In genomic region chr13:48001127-48001881, GRCh38 we compare ENCODE assay signal across 8 cellular contexts. TPM values are rescaled to one million over a fixed set of nuclear protein-coding genes. Genes with fewer than 3 reads are reported as not detected.
DNase-seq lines count a peak whose midpoint lies in the region; ATAC-seq and TF ChIP-seq lines count a peak whose summit lies in the region.

TSS of gene SUCLA2 (minus strand) at chr13:48001273. CDS start at chr13:48001269, 4 bp downstream.

- H3K27ac Mint-ChIP-seq in activated CD4-positive, alpha-beta T cell treated with anti-CD3 and anti-CD28 coated beads, Interleukin-2, amount 10 ng/mL, durations not matched to agents 24 days and 14 days, result peak within 1 kb of the TSS; percentile 91

- H3K27ac ChIP-seq in BLaER1 (peak within 1 kb of the TSS; percentile 86), coronary artery (peak within 1 kb of the TSS; percentile 73 to 83)

- H3K27me3 Mint-ChIP-seq in activated CD4-positive, alpha-beta T cell treated with anti-CD3 and anti-CD28 coated beads, Interleukin-2, amount 10 ng/mL, durations not matched to agents 24 days and 14 days, result no peaks in the 10 kb centered on the region

- no peaks in the 10 kb centered on the region for H3K9me3 Mint-ChIP-seq in activated CD4-positive, alpha-beta T cell treated with anti-CD3 and anti-CD28 coated beads, Interleukin-2, amount 10 ng/mL, durations not matched to agents 24 days and 14 days

- no peaks in the 10 kb centered on the region for H3K9me3 ChIP-seq in BLaER1

- H3K36me3 Mint-ChIP-seq in activated CD4-positive, alpha-beta T cell treated with anti-CD3 and anti-CD28 coated beads, Interleukin-2, amount 10 ng/mL, durations not matched to agents 24 days and 14 days (ENCODE audit: low read depth), result peaks cover 12% of the 10 kb centered on the region

- peaks cover 21% of the 10 kb centered on the region for H3K4me1 ChIP-seq in BLaER1

- DNase-seq in GM19240 (ENCODE audit: insufficient read length, low spot score) (peak; percentile 95), NCI-H526 treated with DMSO at 0.1 percent for 48 hours (lab: John Stamatoyannopoulos, UW) (peak; percentile 90), coronary artery (ENCODE audit: low spot score) (peak; percentile 84), left kidney (ENCODE audit: low read depth, low spot score) (peak; percentile 98)
- peak; percentile 98 for DNase-seq in activated CD4-positive, alpha-beta T cell treated with anti-CD3 and anti-CD28 coated beads, Interleukin-2, amount 10 ng/mL, durations not matched to agents 24 days and 14 days
- peak; percentile 91 for DNase-seq in stimulated activated CD4-positive, alpha-beta T cell treated with anti-CD3 and anti-CD28 coated beads, Interleukin-1b, Interleukin-23, amount 100 ng/mL, for 48 hours

- H3K9ac ChIP-seq in BLaER1, result peak within 1 kb of the TSS; percentile 92

- H3K4me3 ChIP-seq in BLaER1 (peak within 1 kb of the TSS; percentile 94), coronary artery (peak within 1 kb of the TSS; percentile 91)

- H3K4me3 Mint-ChIP-seq in activated CD4-positive, alpha-beta T cell treated with anti-CD3 and anti-CD28 coated beads, Interleukin-2, amount 10 ng/mL, durations not matched to agents 24 days and 14 days, result peak within 1 kb of the TSS; percentile 94

- peaks cover 14% of the 10 kb centered on the region for H3K36me3 ChIP-seq in BLaER1

- no peak for TF ChIP-seq CTCF in coronary artery (IDR thresholded peaks at IDR 0.05)

- ATAC-seq in HG03457 (IDR thresholded peaks at IDR 0.05; ENCODE audit: unreplicated experiment), result peak; percentile 99

- intact Hi-C loops in activated CD4-positive, alpha-beta T cell treated with anti-CD3 and anti-CD28 coated beads, Interleukin-2, amount 10 ng/mL, durations not matched to agents 24 days and 14 days (cut with micrococcal nuclease), result loop anchor here (1.0 kb wide), 1 partner anchor 36 kb away; the partner anchor contains the start of gene NUDT15

- H3K27me3 ChIP-seq in BLaER1, result no peaks in the 10 kb centered on the region

- H3K4me2 ChIP-seq in BLaER1, result peak within 1 kb of the TSS; percentile 85

- peaks cover 10% of the 10 kb centered on the region; the same call in 1 of the 2 replicates for H4K20me1 ChIP-seq in BLaER1

- H3K4me1 Mint-ChIP-seq in activated CD4-positive, alpha-beta T cell treated with anti-CD3 and anti-CD28 coated beads, Interleukin-2, amount 10 ng/mL, durations not matched to agents 24 days and 14 days, result peaks cover 25% of the 10 kb centered on the region

RNA-seq across cellular contexts. Expression of gene SUCLA2, which starts in this region (rescaled TPM):
- total RNA-seq in activated CD4-positive, alpha-beta T cell treated with anti-CD3 and anti-CD28 coated beads, Interleukin-2, amount 10 ng/mL, durations not matched to agents 24 days and 14 days, result 44.6 and 45.3 TPM in 2 replicates

Comparison
In these comparisons a context has a peak if more than half of its experiments do, and no peak if none do; other contexts are left out.
1. Peak in every context shown above with its lines: DNase-seq, ATAC-seq, H3K4me3 ChIP-seq and H3K27ac ChIP-seq.